In the genomic region with DNA sequence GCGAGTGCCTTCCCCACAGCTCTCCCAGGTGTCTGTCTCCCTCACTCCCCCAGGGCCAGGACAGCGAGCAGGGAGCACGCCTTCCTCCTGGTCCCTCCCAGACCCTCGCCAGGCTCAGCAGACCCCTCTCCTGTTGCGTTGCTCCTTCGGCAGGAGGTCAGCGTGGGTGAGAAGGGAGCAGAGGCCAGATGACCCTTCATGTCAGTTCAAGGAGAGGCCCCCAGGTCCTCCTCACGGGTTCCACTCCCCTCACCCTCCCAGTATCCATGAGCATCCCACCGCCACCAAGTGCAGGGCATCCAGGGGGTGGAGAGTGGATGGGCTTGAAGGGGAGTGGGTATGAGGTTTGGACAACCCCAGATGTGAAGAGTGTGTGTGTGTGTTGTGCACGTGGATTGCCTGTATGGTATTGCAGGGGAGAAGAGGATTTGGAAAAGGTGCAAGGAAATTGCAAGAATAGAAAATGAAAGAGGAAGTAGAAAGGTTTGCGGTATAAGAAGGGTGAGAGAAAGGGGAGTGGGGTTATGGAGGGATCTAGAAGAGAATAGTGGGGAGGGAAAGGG, we compare ENCODE assay signal across 8 cellular contexts. TPM values are rescaled to one million over a fixed set of nuclear protein-coding genes. Genes with fewer than 3 reads are reported as not detected.
A peak's percentile ranks its signal among the peaks of the same experiment; 100 is the strongest.
DNase-seq lines count a peak whose midpoint lies in the region; ATAC-seq, FAIRE-seq and TF ChIP-seq lines count a peak whose summit lies in the region.

No MANE protein-coding gene starts in this region.

- H2AFZ ChIP-seq in mesenchymal stem cell (ENCODE audit: low read depth, low read length) (no peak overlapping the region), HepG2 (ENCODE audit: low read length) (no peak overlapping the region)

- no peak overlapping the region for H3K27ac Mint-ChIP-seq in WTC11

- DNase-seq in right cardiac atrium (peak in 2 of 3 donors; percentile 29 to 34), left ventricle myocardium superior (no peak), WTC11 (ENCODE audit: low spot score) (no peak), mesenchymal stem cell (no peak), vagina (ENCODE audit: extremely low spot score in 2 of 2) (no peak), omental fat pad (ENCODE audit: low spot score) (no peak), HepG2 (ENCODE audit: low spot score) (no peak)

- H2BK5ac ChIP-seq in mesenchymal stem cell (ENCODE audit: low read depth, low read length, poor library complexity, severe bottlenecking) = no peak overlapping the region

- H3K4me1 Mint-ChIP-seq in WTC11 = peaks cover 36% of the 10 kb centered on the region

- TF ChIP-seq EP300 in HepG2 (IDR thresholded peaks at IDR 0.05; ENCODE audit: low read depth in 2 of 2, low read length in 2 of 2) (no peak), HepG2 (CRISPR knock-in tag; IDR thresholded peaks at IDR 0.05; ENCODE audit: borderline replicate concordance) (no peak)

- H2BK120ac ChIP-seq in mesenchymal stem cell (ENCODE audit: low read depth, low read length) = no peak overlapping the region

- no peaks in the 10 kb centered on the region for H3K79me1 ChIP-seq in mesenchymal stem cell (replicated peaks; ENCODE audit: low read length, poor library complexity, severe bottlenecking)

- ATAC-seq in right cardiac atrium (no peak), left ventricle myocardium superior (no peak), WTC11 (no peak; the same call in 1 of the 2 replicates), omental fat pad (ENCODE audit: low FRiP score) (no peak), HG03045 (IDR thresholded peaks at IDR 0.05; ENCODE audit: unreplicated experiment) (no peak), HepG2 (no peak)

- peak overlapping the region; percentile 10 for H3K4me3 Mint-ChIP-seq in WTC11

- H3K27ac ChIP-seq in right cardiac atrium (ENCODE audit: low read length) (no peak overlapping the region), mesenchymal stem cell (ENCODE audit: low read length, poor library complexity, severe bottlenecking) (peak overlapping the region; percentile 73), vagina (peak overlapping the region; percentile 97), HepG2 (ENCODE audit: extremely low read length, insufficient read depth, low read length) (no peak overlapping the region)

- no peak overlapping the region for H3K23ac ChIP-seq in mesenchymal stem cell (ENCODE audit: low read length in 2 of 2)

- no peak for TF ChIP-seq CTCF in WTC11 (IDR thresholded peaks at IDR 0.05)
- TF ChIP-seq CTCF in vagina (IDR thresholded peaks at IDR 0.05) = no peak
- no peak for TF ChIP-seq CTCF in omental fat pad (IDR thresholded peaks at IDR 0.05)
- TF ChIP-seq CTCF in HepG2 (CRISPR knock-in tag; IDR thresholded peaks at IDR 0.05) = no peak

- WGBS in right cardiac atrium = 56% methylated on average over 11 of the region's 11 CpGs
- WGBS in mesenchymal stem cell = 78% methylated on average over 9 of the region's 11 CpGs
- WGBS in HepG2 (ENCODE audit: low lambda C conversion rate) = 25% methylated on average over 10 of the region's 11 CpGs

- no peak overlapping the region for H3K14ac ChIP-seq in mesenchymal stem cell (ENCODE audit: low read length in 2 of 2)

- TF ChIP-seq POLR2A in vagina (IDR thresholded peaks at IDR 0.05) (no peak), HepG2 (IDR thresholded peaks at IDR 0.05; ENCODE audit: insufficient read depth in 1 of 2, low read depth in 2 of 2, low read length in 2 of 2) (no peak)

- H2AK5ac ChIP-seq in mesenchymal stem cell (ENCODE audit: low read length, severe bottlenecking) = no peak overlapping the region

- no TSS peak for BruUV-seq in HepG2 (replicated peaks; lab: Mats Ljungman, UMichigan)

- no peak overlapping the region for H3K4ac ChIP-seq in mesenchymal stem cell (ENCODE audit: low read depth in 1 of 2, low read length in 2 of 2)

- H2BK15ac ChIP-seq in mesenchymal stem cell (ENCODE audit: low read depth, poor library complexity, severe bottlenecking) = no peak overlapping the region

- H3K4me1 ChIP-seq in right cardiac atrium (ENCODE audit: control insufficient read depth, insufficient read depth, low read length) (no peaks in the 10 kb centered on the region), mesenchymal stem cell (ENCODE audit: control insufficient read depth, insufficient read depth, low read depth, low read length) (peaks cover 50% of the 10 kb centered on the region), vagina (peaks cover 61% of the 10 kb centered on the region), HepG2 (ENCODE audit: insufficient read depth, low read length) (peaks cover 20% of the 10 kb centered on the region)

- H3K9me3 Mint-ChIP-seq in WTC11 = no peaks in the 10 kb centered on the region

- no peaks in the 10 kb centered on the region for H3K79me2 ChIP-seq in HepG2 (ENCODE audit: insufficient read depth, low read length)

- peaks cover 3% of the 10 kb centered on the region; the same call in 1 of the 2 replicates for H3K27me3 Mint-ChIP-seq in WTC11 (ENCODE audit: low read depth)

- intact Hi-C loops in right cardiac atrium (cut with DNase I) = no loop called here
- intact Hi-C loops in left ventricle myocardium superior (cut with micrococcal nuclease) = no loop called here
- intact Hi-C loops in vagina (cut with DNase I) = no loop called here
- intact Hi-C loops in HepG2 (cut with micrococcal nuclease; ENCODE audit: unreplicated experiment) = no loop called here

- TF ChIP-seq RAD21 in HepG2 (CRISPR knock-in tag; IDR thresholded peaks at IDR 0.05) = no peak

- no peak overlapping the region for H4K8ac ChIP-seq in mesenchymal stem cell (ENCODE audit: low read length)

- H2BK12ac ChIP-seq in mesenchymal stem cell (ENCODE audit: low read length in 2 of 2) = no peak overlapping the region

- in situ Hi-C loops in HepG2 (cut with HindIII; ENCODE audit: extremely low pct_ligation_motif_present, low pct_unique_long_range_greater_than_20kb) = no loop called here

- no peak overlapping the region for H3K4me2 ChIP-seq in mesenchymal stem cell (ENCODE audit: low read length, poor library complexity, severe bottlenecking)
- H3K4me2 ChIP-seq in HepG2 (ENCODE audit: low read depth, low read length) = no peak overlapping the region

- POLR2A ChIA-PET in WTC11 (lab: Charles Lee) = no interaction called here
- POLR2A ChIA-PET in HepG2 (lab: Yijun Ruan, JAX) = no interaction called here

- H3K18ac ChIP-seq in mesenchymal stem cell (ENCODE audit: low read depth in 1 of 2, low read length in 2 of 2) = peak overlapping the region in 1 of 2 experiments; percentile 34

- peaks cover 15% of the 10 kb centered on the region for H3K36me3 Mint-ChIP-seq in WTC11

- H3K36me3 ChIP-seq in mesenchymal stem cell (ENCODE audit: control insufficient read depth in 1 of 2, insufficient read depth in 2 of 2, low read depth in 1 of 2, low read length in 2 of 2) (peaks cover 49 to 70% of the 10 kb centered on the region in 2 experiments), vagina (peaks cover 0 to 21% of the 10 kb centered on the region in 2 donors), HepG2 (replicated peaks in 1 of 2; ENCODE audit: control insufficient read depth in 1 of 2, insufficient read depth in 2 of 2, low read length in 2 of 2) (no peaks in the 10 kb centered on the region)

- H4K20me1 ChIP-seq in HepG2 (ENCODE audit: insufficient read depth, low read length) = no peaks in the 10 kb centered on the region

- CTCF ChIA-PET in WTC11 (lab: Charles Lee) = interaction anchor here (0.8 to 1.9 kb wide), 5 partner anchors 14 to 91 kb away, joined by 3 to 5 read pairs (median 4); partner anchors contain the start of gene TMEM92
- CTCF ChIA-PET in HepG2 (lab: Yijun Ruan, JAX; ENCODE audit: low intra/inter-chr PET ratio, low total read pairs) = no interaction called here

- no peak overlapping the region for H4K91ac ChIP-seq in mesenchymal stem cell (ENCODE audit: low read length)

- H3K4me3 ChIP-seq in right cardiac atrium (ENCODE audit: low read length) (no peak overlapping the region), mesenchymal stem cell (ENCODE audit: insufficient read depth in 1 of 2, low read depth in 1 of 2, low read length in 2 of 2) (no peak overlapping the region), vagina (no peak overlapping the region), HepG2 (replicated peaks in 1 of 3; ENCODE audit: insufficient read depth in 1 of 3, low read depth in 2 of 3, low read length in 3 of 3) (no peak overlapping the region)

- H3K9ac ChIP-seq in mesenchymal stem cell (ENCODE audit: low read length) = peak overlapping the region; percentile 100
- no peak overlapping the region for H3K9ac ChIP-seq in HepG2 (ENCODE audit: insufficient read depth, low read depth, low read length)

- H3K9me3 ChIP-seq in right cardiac atrium (ENCODE audit: control insufficient read depth, low read length) (no peaks in the 10 kb centered on the region), mesenchymal stem cell (ENCODE audit: control insufficient read depth, low read length) (no peaks in the 10 kb centered on the region), vagina (no peaks in the 10 kb centered on the region), HepG2 (ENCODE audit: low read length) (no peaks in the 10 kb centered on the region)

- no peak for FAIRE-seq in HepG2 (lab: Jason Lieb, UNC)

- H3K27me3 ChIP-seq in right cardiac atrium (ENCODE audit: control insufficient read depth, insufficient read depth) (no peaks in the 10 kb centered on the region), mesenchymal stem cell (ENCODE audit: control insufficient read depth in 1 of 2, insufficient read depth in 1 of 2, low read length in 2 of 2) (no peaks in the 10 kb centered on the region), vagina (no peaks in the 10 kb centered on the region), HepG2 (ENCODE audit: control insufficient read depth in 1 of 2, insufficient read depth in 2 of 2, low read length in 2 of 2) (peaks cover 13 to 56% of the 10 kb centered on the region in 2 experiments)

RNA-seq across cellular contexts. Expression of gene SGCA, which starts 17.7 kb away (rescaled TPM):
- total RNA-seq in right cardiac atrium (100 to 1,000 TPM; 127 to 150 (median 133) TPM), left ventricle myocardium superior (155 TPM), WTC11 (2021) (0.39 to 1.0 TPM in 2 of 3 replicates, not detected in the other), vagina (2.2 TPM), omental fat pad (1 to 10 TPM in 3 of 4 donors, not detected in 1; 1.1 to 4.9 (median 2.6) TPM), HepG2 (2016; rRNA removed; fragmentation: Illumina TruSeq; extraction: Trizol) (not detected in 2 replicates)
- polyA plus RNA-seq in right cardiac atrium (156 TPM), HepG2 (2011; rRNA removed) (not detected in 2 replicates)
- 0.14 TPM for polyA plus RNA-seq in mesenchymal stem cell (2013, experiment 1 of 2)
- polyA plus RNA-seq in mesenchymal stem cell (2013, experiment 2 of 2) = 0.08 TPM
- not detected in 2 replicates for total RNA-seq in HepG2 (2016; cell fraction: cytosol; rRNA removed; fragmentation: Illumina TruSeq; extraction: Trizol; ENCODE audit: low read depth)
- total RNA-seq in HepG2 (2016; cell fraction: insoluble cytoplasmic fraction; rRNA removed; fragmentation: Illumina TruSeq; extraction: Trizol) = not detected in 2 replicates
- total RNA-seq in HepG2 (2016; cell fraction: membrane; rRNA removed; fragmentation: Illumina TruSeq; extraction: Trizol) = not detected in 2 replicates
- total RNA-seq in HepG2 (2016; cell fraction: nucleus; rRNA removed; fragmentation: Illumina TruSeq; extraction: Trizol) = not detected in 2 replicates
- not detected in 2 replicates for polyA plus RNA-seq in HepG2 (2011; cell fraction: cytosol; rRNA removed)
- polyA plus RNA-seq in HepG2 (2011; cell fraction: nucleus; rRNA removed) = 0.42 TPM in 1 of 2 replicates, not detected in the other
- polyA plus RNA-seq in HepG2 (2012) = not detected in 2 replicates
- polyA plus RNA-seq in HepG2 (2016; cell fraction: cytosol; fragmentation: Illumina TruSeq; extraction: Trizol; ENCODE audit: low read depth) = not detected in 2 replicates
- not detected in 2 replicates for polyA plus RNA-seq in HepG2 (2016; cell fraction: insoluble cytoplasmic fraction; fragmentation: Illumina TruSeq; extraction: Trizol; ENCODE audit: low read depth)
- polyA plus RNA-seq in HepG2 (2016; cell fraction: membrane; fragmentation: Illumina TruSeq; extraction: Trizol; ENCODE audit: low read depth) = not detected in 2 replicates
- not detected in 2 replicates for polyA plus RNA-seq in HepG2 (2016; cell fraction: nucleus; fragmentation: Illumina TruSeq; extraction: Trizol; ENCODE audit: insufficient read depth, low read depth)
- polyA minus RNA-seq in HepG2 (2011; rRNA and poly(A)+ RNA removed; ENCODE audit: low replicate concordance) = 0.19 TPM in 1 of 2 replicates, not detected in the other
- not detected in 2 replicates for polyA minus RNA-seq in HepG2 (2011; cell fraction: cytosol; rRNA and poly(A)+ RNA removed)
- not detected in 2 replicates for polyA minus RNA-seq in HepG2 (2011; cell fraction: nucleus; rRNA and poly(A)+ RNA removed)

RNA-seq across cellular contexts. Expression of gene COL1A1, which starts 17.9 kb away (rescaled TPM):
- total RNA-seq in right cardiac atrium (100 to 1,000 TPM in 1 of 4 donors, 10 to 100 TPM in 3; 58.4 to 138 (median 74.3) TPM), left ventricle myocardium superior (26.8 TPM), WTC11 (2021) (46.1 to 52.1 TPM (median 50.4 TPM) in 3 replicates), vagina (171 TPM), omental fat pad (10 to 100 TPM; 21.2 to 57.9 (median 43.6) TPM), HepG2 (2016; rRNA removed; fragmentation: Illumina TruSeq; extraction: Trizol) (0.17 TPM in 1 of 2 replicates, not detected in the other)
- polyA plus RNA-seq in right cardiac atrium (24.8 TPM), HepG2 (2011; rRNA removed) (0.05 and 0.14 TPM in 2 replicates)
- polyA plus RNA-seq in mesenchymal stem cell (2013, experiment 1 of 2) = 4,381 TPM
- polyA plus RNA-seq in mesenchymal stem cell (2013, experiment 2 of 2) = 4,150 TPM
- total RNA-seq in HepG2 (2016; cell fraction: cytosol; rRNA removed; fragmentation: Illumina TruSeq; extraction: Trizol; ENCODE audit: low read depth) = not detected in 2 replicates
- 0.03 and 0.06 TPM in 2 replicates for total RNA-seq in HepG2 (2016; cell fraction: insoluble cytoplasmic fraction; rRNA removed; fragmentation: Illumina TruSeq; extraction: Trizol)
- 0.09 and 0.24 TPM in 2 replicates for total RNA-seq in HepG2 (2016; cell fraction: membrane; rRNA removed; fragmentation: Illumina TruSeq; extraction: Trizol)
- 0.68 and 0.72 TPM in 2 replicates for total RNA-seq in HepG2 (2016; cell fraction: nucleus; rRNA removed; fragmentation: Illumina TruSeq; extraction: Trizol)
- 0.01 TPM in 1 of 2 replicates, not detected in the other for polyA plus RNA-seq in HepG2 (2011; cell fraction: cytosol; rRNA removed)
- 1.7 and 2.5 TPM in 2 replicates for polyA plus RNA-seq in HepG2 (2011; cell fraction: nucleus; rRNA removed)
- 0.19 TPM in 2 replicates for polyA plus RNA-seq in HepG2 (2012)
- polyA plus RNA-seq in HepG2 (2016; cell fraction: cytosol; fragmentation: Illumina TruSeq; extraction: Trizol; ENCODE audit: low read depth) = 0.03 TPM in 1 of 2 replicates, not detected in the other
- 0.07 TPM in 1 of 2 replicates, not detected in the other for polyA plus RNA-seq in HepG2 (2016; cell fraction: insoluble cytoplasmic fraction; fragmentation: Illumina TruSeq; extraction: Trizol; ENCODE audit: low read depth)
- not detected in 2 replicates for polyA plus RNA-seq in HepG2 (2016; cell fraction: membrane; fragmentation: Illumina TruSeq; extraction: Trizol; ENCODE audit: low read depth)
- polyA plus RNA-seq in HepG2 (2016; cell fraction: nucleus; fragmentation: Illumina TruSeq; extraction: Trizol; ENCODE audit: insufficient read depth, low read depth) = 1.00 and 2.8 TPM in 2 replicates
- polyA minus RNA-seq in HepG2 (2011; rRNA and poly(A)+ RNA removed; ENCODE audit: low replicate concordance) = 35.8 TPM in 1 of 2 replicates, not detected in the other
- 0.70 and 0.79 TPM in 2 replicates for polyA minus RNA-seq in HepG2 (2011; cell fraction: cytosol; rRNA and poly(A)+ RNA removed)
- 0.52 and 1.2 TPM in 2 replicates for polyA minus RNA-seq in HepG2 (2011; cell fraction: nucleus; rRNA and poly(A)+ RNA removed)

RNA-seq across cellular contexts. Expression of gene PPP1R9B, which starts 33.0 kb away (rescaled TPM):
- total RNA-seq in right cardiac atrium = 10 to 100 TPM; 33.2 to 40.7 (median 36.1) TPM
- 26.5 TPM for polyA plus RNA-seq in right cardiac atrium
- total RNA-seq in left ventricle myocardium superior = 37.6 TPM
- 20.4 to 21.7 TPM (median 20.6 TPM) in 3 replicates for total RNA-seq in WTC11 (2021)
- polyA plus RNA-seq in mesenchymal stem cell (2013, experiment 1 of 2) = 34.9 TPM
- polyA plus RNA-seq in mesenchymal stem cell (2013, experiment 2 of 2) = 33.0 TPM
- total RNA-seq in vagina = 37.6 TPM
- 10 to 100 TPM; 16.6 to 38.0 (median 25.6) TPM for total RNA-seq in omental fat pad
- total RNA-seq in HepG2 (2016; rRNA removed; fragmentation: Illumina TruSeq; extraction: Trizol) = 11.0 and 15.8 TPM in 2 replicates
- 1.3 and 1.6 TPM in 2 replicates for total RNA-seq in HepG2 (2016; cell fraction: cytosol; rRNA removed; fragmentation: Illumina TruSeq; extraction: Trizol; ENCODE audit: low read depth)
- 8.3 and 16.2 TPM in 2 replicates for total RNA-seq in HepG2 (2016; cell fraction: insoluble cytoplasmic fraction; rRNA removed; fragmentation: Illumina TruSeq; extraction: Trizol)
- total RNA-seq in HepG2 (2016; cell fraction: membrane; rRNA removed; fragmentation: Illumina TruSeq; extraction: Trizol) = 7.0 and 7.3 TPM in 2 replicates
- 10.9 and 13.5 TPM in 2 replicates for total RNA-seq in HepG2 (2016; cell fraction: nucleus; rRNA removed; fragmentation: Illumina TruSeq; extraction: Trizol)
- 8.7 and 9.4 TPM in 2 replicates for polyA plus RNA-seq in HepG2 (2011; rRNA removed)
- polyA plus RNA-seq in HepG2 (2011; cell fraction: cytosol; rRNA removed) = 7.4 and 9.0 TPM in 2 replicates
- polyA plus RNA-seq in HepG2 (2011; cell fraction: nucleus; rRNA removed) = 13.1 and 16.4 TPM in 2 replicates
- 9.8 and 11.6 TPM in 2 replicates for polyA plus RNA-seq in HepG2 (2012)
- polyA plus RNA-seq in HepG2 (2016; cell fraction: cytosol; fragmentation: Illumina TruSeq; extraction: Trizol; ENCODE audit: low read depth) = 1.2 and 1.4 TPM in 2 replicates
- polyA plus RNA-seq in HepG2 (2016; cell fraction: insoluble cytoplasmic fraction; fragmentation: Illumina TruSeq; extraction: Trizol; ENCODE audit: low read depth) = 14.2 and 17.2 TPM in 2 replicates
- polyA plus RNA-seq in HepG2 (2016; cell fraction: membrane; fragmentation: Illumina TruSeq; extraction: Trizol; ENCODE audit: low read depth) = 7.2 TPM in 2 replicates
- 35.0 and 35.2 TPM in 2 replicates for polyA plus RNA-seq in HepG2 (2016; cell fraction: nucleus; fragmentation: Illumina TruSeq; extraction: Trizol; ENCODE audit: insufficient read depth, low read depth)
- 15.4 and 32.3 TPM in 2 replicates for polyA minus RNA-seq in HepG2 (2011; rRNA and poly(A)+ RNA removed; ENCODE audit: low replicate concordance)
- polyA minus RNA-seq in HepG2 (2011; cell fraction: cytosol; rRNA and poly(A)+ RNA removed) = 7.3 and 11.8 TPM in 2 replicates
- 7.8 and 9.3 TPM in 2 replicates for polyA minus RNA-seq in HepG2 (2011; cell fraction: nucleus; rRNA and poly(A)+ RNA removed)

RNA-seq across cellular contexts. Expression of gene SAMD14, which starts 53.6 kb away (rescaled TPM):
- total RNA-seq in right cardiac atrium (1 to 10 TPM; 2.4 to 4.0 (median 3.5) TPM), left ventricle myocardium superior (1.2 TPM), WTC11 (2021) (4.5 to 6.0 TPM (median 5.9 TPM) in 3 replicates), vagina (4.4 TPM), omental fat pad (under 1 TPM in 2 of 4 donors, not detected in 2; 0.12 to 0.44 TPM), HepG2 (2016; rRNA removed; fragmentation: Illumina TruSeq; extraction: Trizol) (0.07 TPM in 1 of 2 replicates, not detected in the other)
- polyA plus RNA-seq in right cardiac atrium (3.3 TPM), HepG2 (2011; rRNA removed) (0.22 TPM in 1 of 2 replicates, not detected in the other)
- 17.9 TPM for polyA plus RNA-seq in mesenchymal stem cell (2013, experiment 1 of 2)
- polyA plus RNA-seq in mesenchymal stem cell (2013, experiment 2 of 2) = 17.2 TPM
- 0.18 and 0.20 TPM in 2 replicates for total RNA-seq in HepG2 (2016; cell fraction: cytosol; rRNA removed; fragmentation: Illumina TruSeq; extraction: Trizol; ENCODE audit: low read depth)
- 0.04 TPM in 1 of 2 replicates, not detected in the other for total RNA-seq in HepG2 (2016; cell fraction: insoluble cytoplasmic fraction; rRNA removed; fragmentation: Illumina TruSeq; extraction: Trizol)
- 0.09 and 0.14 TPM in 2 replicates for total RNA-seq in HepG2 (2016; cell fraction: membrane; rRNA removed; fragmentation: Illumina TruSeq; extraction: Trizol)
- 0.09 TPM in 2 replicates for total RNA-seq in HepG2 (2016; cell fraction: nucleus; rRNA removed; fragmentation: Illumina TruSeq; extraction: Trizol)
- polyA plus RNA-seq in HepG2 (2011; cell fraction: cytosol; rRNA removed) = 0.01 and 0.04 TPM in 2 replicates
- polyA plus RNA-seq in HepG2 (2011; cell fraction: nucleus; rRNA removed) = 0.24 and 0.29 TPM in 2 replicates
- polyA plus RNA-seq in HepG2 (2012) = 0.08 and 0.11 TPM in 2 replicates
- polyA plus RNA-seq in HepG2 (2016; cell fraction: cytosol; fragmentation: Illumina TruSeq; extraction: Trizol; ENCODE audit: low read depth) = not detected in 2 replicates
- 0.16 TPM in 1 of 2 replicates, not detected in the other for polyA plus RNA-seq in HepG2 (2016; cell fraction: insoluble cytoplasmic fraction; fragmentation: Illumina TruSeq; extraction: Trizol; ENCODE audit: low read depth)
- polyA plus RNA-seq in HepG2 (2016; cell fraction: membrane; fragmentation: Illumina TruSeq; extraction: Trizol; ENCODE audit: low read depth) = 0.19 TPM in 2 replicates
- 0.53 TPM in 1 of 2 replicates, not detected in the other for polyA plus RNA-seq in HepG2 (2016; cell fraction: nucleus; fragmentation: Illumina TruSeq; extraction: Trizol; ENCODE audit: insufficient read depth, low read depth)
- 0.28 and 0.30 TPM in 2 replicates for polyA minus RNA-seq in HepG2 (2011; rRNA and poly(A)+ RNA removed; ENCODE audit: low replicate concordance)
- polyA minus RNA-seq in HepG2 (2011; cell fraction: cytosol; rRNA and poly(A)+ RNA removed) = 0.09 and 0.20 TPM in 2 replicates
- polyA minus RNA-seq in HepG2 (2011; cell fraction: nucleus; rRNA and poly(A)+ RNA removed) = 0.39 and 0.99 TPM in 2 replicates

Comparison
In these comparisons a context has a peak if more than half of its experiments do, and no peak if none do; other contexts are left out.
1. DNase-seq: peak in right cardiac atrium (2 of 3); none in left ventricle myocardium superior (single experiment), WTC11 (single experiment), mesenchymal stem cell (single experiment), vagina (0 of 2), omental fat pad (single experiment) and HepG2 (single experiment).
2. H3K27ac ChIP-seq: peak in mesenchymal stem cell (single experiment) and vagina (single experiment); none in right cardiac atrium (single experiment) and HepG2 (single experiment).
3. RNA of gene SGCA, which starts 17.7 kb away (total RNA-seq): 155 TPM in left ventricle myocardium superior (single experiment) and 127 to 150 TPM in right cardiac atrium; 1.1 to 4.9 TPM in omental fat pad, 2.2 TPM in vagina (single experiment), 0.39 to 1.0 TPM in WTC11 and not detected in HepG2; every median in the first group is over 10 times any median in the second.
4. RNA of gene COL1A1, which starts 17.9 kb away (total RNA-seq): 171 TPM in vagina (single experiment), 58.4 to 138 TPM in right cardiac atrium, 46.1 to 52.1 TPM in WTC11, 21.2 to 57.9 TPM in omental fat pad and 26.8 TPM in left ventricle myocardium superior (single experiment); 0.03 to 0.72 TPM in HepG2; every median in the first group is over 10 times any median in the second.